Comparison of ENCODE assay signal across 10 cellular contexts in the genomic region with DNA sequence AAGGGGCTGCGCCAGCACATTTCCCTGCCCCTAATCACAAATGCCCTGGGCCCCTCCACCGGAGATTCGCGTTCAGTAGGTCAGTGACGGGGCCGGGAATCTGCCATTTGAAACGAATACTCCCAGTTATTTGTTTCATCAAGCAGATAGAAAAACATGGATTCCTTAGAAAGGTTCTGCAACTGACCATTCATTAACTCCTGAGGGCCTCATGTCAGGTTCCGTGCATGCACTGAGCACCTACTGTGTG. TPM values are rescaled to one million over a fixed set of nuclear protein-coding genes. Genes with fewer than 3 reads are reported as not detected.
DNase-seq lines count a peak whose midpoint lies in the region; ATAC-seq, FAIRE-seq and TF ChIP-seq lines count a peak whose summit lies in the region.
"Had no signal": no experiment of that assay in that cellular context is flagged by ENCODE, and none has a peak within 500 bp of the region (broad histone marks: within the 10 kb centered on the region; RNA-seq: fewer than 3 reads in every experiment).

No MANE protein-coding gene starts in this region.

- TSS peak; percentile 100 for BruUV-seq in endothelial cell of umbilical vein (replicated peaks; lab: Mats Ljungman, UMichigan)

- H3K4me2 ChIP-seq in KMS-11 (peak overlapping the region; percentile 87), endothelial cell of umbilical vein (ENCODE audit: insufficient read depth, low read length) (peak overlapping the region; percentile 25)

- H3K36me3 Mint-ChIP-seq in type B pancreatic cell, result no peaks in the 10 kb centered on the region

- peak; percentile 10 for ATAC-seq in GM18511 (IDR thresholded peaks at IDR 0.05; ENCODE audit: unreplicated experiment)

- no peaks in the 10 kb centered on the region for H3K27me3 Mint-ChIP-seq in type B pancreatic cell
- H3K27me3 Mint-ChIP-seq: central memory CD8-positive, alpha-beta T cell had no signal

- POLR2A ChIA-PET in endothelial cell of umbilical vein (lab: Charles Lee), result interaction anchor here (0.8 to 3.6 kb wide), 8 partner anchors 12 to 33 kb away, joined by 3 to 46 read pairs (median 10); a partner anchor contains a TSS

- H3K4me3 Mint-ChIP-seq in type B pancreatic cell, result no peak overlapping the region
- H3K4me3 Mint-ChIP-seq: central memory CD8-positive, alpha-beta T cell had no signal

- H3K9me1 ChIP-seq in endothelial cell of umbilical vein (replicated peaks; ENCODE audit: control insufficient read depth, extremely low read depth, insufficient read depth, low read length), result no peaks in the 10 kb centered on the region

- TF ChIP-seq POLR2A in endothelial cell of umbilical vein (IDR thresholded peaks at IDR 0.05; ENCODE audit: low read depth, low read length), result no peak
- no peak for TF ChIP-seq POLR2A in sigmoid colon (IDR thresholded peaks at IDR 0.05)

- H3K9ac ChIP-seq in KMS-11 (peak overlapping the region; percentile 49; the same call in 1 of the 2 replicates), endothelial cell of umbilical vein (replicated peaks; ENCODE audit: extremely low read depth, insufficient read depth, low read length) (no peak overlapping the region)

- CTCF ChIA-PET in endothelial cell of umbilical vein (lab: Charles Lee), result interaction anchor here (0.9 to 7.4 kb wide), 17 partner anchors 9 to 109 kb away, joined by 3 to 232 read pairs (median 8); a partner anchor contains a TSS

- H4K20me1 ChIP-seq in KMS-11 (ENCODE audit: insufficient read depth), result no peaks in the 10 kb centered on the region
- H4K20me1 ChIP-seq in endothelial cell of umbilical vein (replicated peaks; ENCODE audit: control insufficient read depth, extremely low read depth, insufficient read depth, low read length), result no peaks in the 10 kb centered on the region

- H3K27ac ChIP-seq in KMS-11 (peak overlapping the region; percentile 78), endothelial cell of umbilical vein (ENCODE audit: insufficient read depth, low read depth, low read length) (peak overlapping the region; percentile 14), sigmoid colon (peak overlapping the region; percentile 84 to 96 (median 87))

- dilution Hi-C loops in endothelial cell of umbilical vein (cut with MboI; ENCODE audit: extremely low pct_ligation_motif_present, low sequenced_read_pairs), result no loop called here

- no peaks in the 10 kb centered on the region for H3K9me3 Mint-ChIP-seq in type B pancreatic cell
- H3K9me3 Mint-ChIP-seq: central memory CD8-positive, alpha-beta T cell had no signal

- H3K4me1 ChIP-seq in KMS-11 (ENCODE audit: low read depth, poor library complexity, severe bottlenecking) (peaks cover 23% of the 10 kb centered on the region), endothelial cell of umbilical vein (ENCODE audit: control insufficient read depth, extremely low read depth, insufficient read depth, low read length) (peaks cover 26% of the 10 kb centered on the region), sigmoid colon (peaks cover 0 to 30% (median 26%) of the 10 kb centered on the region in 4 donors)

- H3K79me2 ChIP-seq in KMS-11 (ENCODE audit: insufficient read depth, low read depth), result no peaks in the 10 kb centered on the region
- H3K79me2 ChIP-seq in endothelial cell of umbilical vein (ENCODE audit: control insufficient read depth, insufficient read depth, low read length), result no peaks in the 10 kb centered on the region

- no peaks in the 10 kb centered on the region for H3K36me3 ChIP-seq in KMS-11 (ENCODE audit: insufficient read depth)
- no peaks in the 10 kb centered on the region for H3K36me3 ChIP-seq in endothelial cell of umbilical vein (ENCODE audit: control insufficient read depth in 2 of 2, extremely low read depth in 1 of 2, insufficient read depth in 2 of 2, low read length in 2 of 2)
- no peaks in the 10 kb centered on the region for H3K36me3 ChIP-seq in sigmoid colon

- intact Hi-C loops in endothelial cell of umbilical vein (cut with micrococcal nuclease), result no loop called here
- intact Hi-C loops in sigmoid colon (cut with DNase I), result loop anchor here (1.0 kb wide), 1 partner anchor 34 kb away; no protein-coding TSS in a partner anchor

- H2AFZ ChIP-seq in KMS-11 (ENCODE audit: low read depth) (0 out of 2 replicates have a peak overlapping the region, but pooled peaks have one; percentile 22), endothelial cell of umbilical vein (ENCODE audit: low read depth, low read length) (peak overlapping the region; percentile 35)

- H3K4me1 Mint-ChIP-seq in type B pancreatic cell (ENCODE audit: unreplicated experiment), result peaks cover 9% of the 10 kb centered on the region

- no peak overlapping the region for H3K27ac Mint-ChIP-seq in type B pancreatic cell

- H3K27me3 ChIP-seq in KMS-11 (ENCODE audit: insufficient read depth, low read depth) (no peaks in the 10 kb centered on the region), endothelial cell of umbilical vein (ENCODE audit: control insufficient read depth in 2 of 2, insufficient read depth in 2 of 2, low read length in 2 of 2) (no peaks in the 10 kb centered on the region), sigmoid colon (no peaks in the 10 kb centered on the region)

- FAIRE-seq in endothelial cell of umbilical vein (lab: Jason Lieb, UNC), result no peak
- FAIRE-seq in D721Med (lab: Jason Lieb, UNC), result no peak

- DNase-seq in endothelial cell of umbilical vein (ENCODE audit: low read depth, low spot score) (no peak), sigmoid colon (no peak), D721Med (ENCODE audit: insufficient read length, low spot score) (no peak), type B pancreatic cell (ENCODE audit: extremely low spot score, unreplicated experiment) (no peak), mesenteric fat pad (ENCODE audit: low spot score) (no peak), DMS53 treated with DMSO at 0.1 percent for 48 hours (lab: John Stamatoyannopoulos, UW; ENCODE audit: unreplicated experiment) (no peak)
- DNase-seq: stimulated activated naive CD4-positive, alpha-beta T cell treated with Interleukin-2 at 50 U/mL for 16 hours had no signal

- no peak for TF ChIP-seq EP300 in sigmoid colon (IDR thresholded peaks at IDR 0.05)

- H3K9me3 ChIP-seq in endothelial cell of umbilical vein (replicated peaks; ENCODE audit: control insufficient read depth, insufficient read depth, low read length) (no peaks in the 10 kb centered on the region), sigmoid colon (no peaks in the 10 kb centered on the region)

- no peak for TF ChIP-seq CTCF in KMS-11 (conservative IDR thresholded peaks at IDR 0.05; ENCODE audit: low read depth, low read length)
- no peak for TF ChIP-seq CTCF in endothelial cell of umbilical vein (IDR thresholded peaks at IDR 0.05; ENCODE audit: extremely low read depth in 1 of 2, insufficient read depth in 1 of 2, low read depth in 1 of 2, low read length in 2 of 2)
- no peak for TF ChIP-seq CTCF in sigmoid colon (IDR thresholded peaks at IDR 0.05)
- TF ChIP-seq CTCF in D721Med (IDR thresholded peaks at IDR 0.05; ENCODE audit: insufficient read depth, missing control alignments), result no peak
- no peak for TF ChIP-seq CTCF in type B pancreatic cell (conservative IDR thresholded peaks at IDR 0.05)

- H3K4me3 ChIP-seq in KMS-11 (IDR thresholded peaks at IDR 0.05; ENCODE audit: insufficient read depth, low read depth, low read length) (no peak overlapping the region), endothelial cell of umbilical vein (replicated peaks in 1 of 3; ENCODE audit: insufficient read depth in 1 of 3, low read depth in 1 of 3, low read length in 3 of 3) (peak overlapping the region in 1 of 3 experiments; percentile 10), sigmoid colon (peak overlapping the region in 3 of 4 donors; percentile 46 to 51 (median 49))

- WGBS in sigmoid colon, 2 donors, result 2 to 4% methylated on average over 8 of the region's 8 CpGs

RNA-seq across cellular contexts. Expression of a gene that starts 25.6 kb away (rescaled TPM):
- 875 and 911 TPM in 2 replicates for total RNA-seq in endothelial cell of umbilical vein
- polyA plus RNA-seq in endothelial cell of umbilical vein, result 1,040 and 1,305 TPM in 2 replicates
- 1,913 and 1,931 TPM in 2 replicates for polyA plus RNA-seq in endothelial cell of umbilical vein (2011; cell fraction: cytosol; rRNA removed)
- polyA plus RNA-seq in endothelial cell of umbilical vein (2011; cell fraction: nucleus; rRNA removed), result 1,373 and 1,721 TPM in 2 replicates
- 1,239 and 1,518 TPM in 2 replicates for polyA plus RNA-seq in endothelial cell of umbilical vein (2012)
- 537 and 767 TPM in 2 replicates for polyA minus RNA-seq in endothelial cell of umbilical vein
- polyA minus RNA-seq in endothelial cell of umbilical vein (2011; cell fraction: cytosol; rRNA and poly(A)+ RNA removed), result 247 TPM
- polyA minus RNA-seq in endothelial cell of umbilical vein (2011; cell fraction: nucleus; rRNA and poly(A)+ RNA removed), result 157 and 183 TPM in 2 replicates
- 1,000 to 10,000 TPM; 1,126 to 1,785 (median 1,332) TPM for total RNA-seq in sigmoid colon
- 1,000 to 10,000 TPM; 1,056 to 1,508 (median 1,064) TPM for polyA plus RNA-seq in sigmoid colon
- 761 and 1,411 TPM in 2 replicates for total RNA-seq in type B pancreatic cell (ENCODE audit: low replicate concordance)
- 1,241 TPM for total RNA-seq in mesenteric fat pad

RNA-seq across cellular contexts. Expression of a gene that starts 48.9 kb away (rescaled TPM):
- total RNA-seq in endothelial cell of umbilical vein, result 23.6 and 25.2 TPM in 2 replicates
- 10.9 and 11.6 TPM in 2 replicates for polyA plus RNA-seq in endothelial cell of umbilical vein
- 8.8 and 9.7 TPM in 2 replicates for polyA plus RNA-seq in endothelial cell of umbilical vein (2011; cell fraction: cytosol; rRNA removed)
- polyA plus RNA-seq in endothelial cell of umbilical vein (2011; cell fraction: nucleus; rRNA removed), result 24.7 and 28.4 TPM in 2 replicates
- 15.6 and 16.3 TPM in 2 replicates for polyA plus RNA-seq in endothelial cell of umbilical vein (2012)
- polyA minus RNA-seq in endothelial cell of umbilical vein, result 14.3 and 17.2 TPM in 2 replicates
- polyA minus RNA-seq in endothelial cell of umbilical vein (2011; cell fraction: cytosol; rRNA and poly(A)+ RNA removed), result 18.5 TPM
- polyA minus RNA-seq in endothelial cell of umbilical vein (2011; cell fraction: nucleus; rRNA and poly(A)+ RNA removed), result 11.3 and 16.3 TPM in 2 replicates
- 10 to 100 TPM in 1 of 4 donors, 1 to 10 TPM in 3; 5.0 to 10.3 (median 7.6) TPM for total RNA-seq in sigmoid colon
- polyA plus RNA-seq in sigmoid colon, result 10 to 100 TPM in 1 of 3 donors, 1 to 10 TPM in 2; 3.9 to 18.3 (median 4.8) TPM
- 19.3 and 24.1 TPM in 2 replicates for total RNA-seq in type B pancreatic cell (ENCODE audit: low replicate concordance)
- 23.8 TPM for total RNA-seq in mesenteric fat pad

RNA-seq across cellular contexts. Expression of a gene that starts 53.4 kb away (rescaled TPM):
- total RNA-seq in endothelial cell of umbilical vein, result 8.2 and 8.3 TPM in 2 replicates
- polyA plus RNA-seq in endothelial cell of umbilical vein, result 2.8 and 3.4 TPM in 2 replicates
- polyA plus RNA-seq in endothelial cell of umbilical vein (2011; cell fraction: cytosol; rRNA removed), result 3.1 and 3.2 TPM in 2 replicates
- polyA plus RNA-seq in endothelial cell of umbilical vein (2011; cell fraction: nucleus; rRNA removed), result 1.2 and 2.0 TPM in 2 replicates
- polyA plus RNA-seq in endothelial cell of umbilical vein (2012), result 3.9 and 5.5 TPM in 2 replicates
- 5.2 and 5.4 TPM in 2 replicates for polyA minus RNA-seq in endothelial cell of umbilical vein
- polyA minus RNA-seq in endothelial cell of umbilical vein (2011; cell fraction: cytosol; rRNA and poly(A)+ RNA removed), result 25.5 TPM
- 1.7 and 2.2 TPM in 2 replicates for polyA minus RNA-seq in endothelial cell of umbilical vein (2011; cell fraction: nucleus; rRNA and poly(A)+ RNA removed)
- total RNA-seq in sigmoid colon, result 1 to 10 TPM; 1.3 to 2.9 (median 1.8) TPM
- 10 to 100 TPM in 1 of 3 donors, 1 to 10 TPM in 2; 4.2 to 22.1 (median 7.9) TPM for polyA plus RNA-seq in sigmoid colon
- 18.1 and 19.0 TPM in 2 replicates for total RNA-seq in type B pancreatic cell (ENCODE audit: low replicate concordance)
- 4.5 TPM for total RNA-seq in mesenteric fat pad

Comparison
In these comparisons a context has a peak if more than half of its experiments do, and no peak if none do; other contexts are left out.
1. H3K27ac ChIP-seq: peak in every context shown above with its lines; median percentile 87 in sigmoid colon; 78 in KMS-11; 14 in endothelial cell of umbilical vein.